Comparison of ENCODE assay signal across 8 cellular contexts in the genomic region with DNA sequence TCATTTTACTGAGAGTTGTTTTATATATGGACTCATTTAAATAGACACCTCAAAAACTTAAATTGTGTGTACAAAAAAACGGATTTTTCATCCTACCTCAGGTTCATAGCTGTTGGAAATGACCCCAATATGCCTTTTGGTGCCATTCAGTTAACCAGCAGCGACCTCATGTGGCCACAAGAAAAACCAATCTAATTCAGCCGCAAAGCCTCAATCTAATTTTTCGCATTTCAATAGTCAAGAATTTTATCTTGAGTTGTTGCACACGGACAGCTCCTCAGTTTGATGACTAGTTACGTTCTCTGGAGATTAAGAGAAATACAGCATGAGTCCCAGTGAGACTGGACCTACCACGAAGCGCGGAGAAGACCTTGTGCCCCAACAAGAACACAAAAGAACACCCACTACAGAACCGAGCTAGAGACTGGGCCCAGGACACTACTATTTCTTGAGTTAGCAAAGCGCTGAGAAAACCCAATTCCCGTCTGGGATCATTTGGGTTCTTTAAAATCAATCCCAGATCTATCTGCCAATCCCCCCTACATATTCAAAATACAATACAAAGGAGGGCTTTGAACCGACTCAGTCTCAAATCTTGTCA. TPM values are rescaled to one million over a fixed set of nuclear protein-coding genes. Genes with fewer than 3 reads are reported as not detected.
DNase-seq lines count a peak whose midpoint lies in the region; ATAC-seq and TF ChIP-seq lines count a peak whose summit lies in the region.

No MANE protein-coding gene starts in this region.

- ATAC-seq in WTC11 (peak; percentile 25), lung (ENCODE audit: insufficient read depth, low FRiP score) (no peak), HG02938 (IDR thresholded peaks at IDR 0.05; ENCODE audit: unreplicated experiment) (no peak)
- ATAC-seq in stimulated activated naive B cell treated with anti-CD40 and anti-IgM and Interleukin-4, amounts not matched to agents 10 μg/mL and 1 μg/mL and 100 μg/mL, for 72 hours (replicated peaks), result peak; percentile 38 to 42

- CTCF ChIA-PET in WTC11 (lab: Charles Lee), result interaction anchor here (0.6 to 3.3 kb wide), 61 partner anchors 8 to 680 kb away, joined by 3 to 68 read pairs (median 4); a partner anchor contains a TSS

- H3K27ac Mint-ChIP-seq in WTC11, result no peak overlapping the region
- peak overlapping the region; percentile 75 for H3K27ac Mint-ChIP-seq in dendritic cell treated with granulocyte-macrophage colony-stimulating factor and Interleukin-4, amounts not matched to agents 40 ng/mL and 50 ng/mL, for 4 days
- no peak overlapping the region for H3K27ac Mint-ChIP-seq in stimulated activated naive B cell treated with anti-CD40 and anti-IgM and Interleukin-4, amounts not matched to agents 10 μg/mL and 1 μg/mL and 100 μg/mL, for 72 hours

- no peaks in the 10 kb centered on the region for H3K27me3 ChIP-seq in lung (ENCODE audit: control insufficient read depth, insufficient read depth)

- DNase-seq in AG08396 (ENCODE audit: low spot score) (peak; percentile 57), GM13977 (ENCODE audit: low spot score) (peak; percentile 59), NCI-H2227 (lab: John Stamatoyannopoulos, UW; ENCODE audit: unreplicated experiment) (peak; percentile 75), WTC11 (ENCODE audit: low spot score) (peak; percentile 39), lung (ENCODE audit: low spot score) (no peak)
- no peak for DNase-seq in stimulated activated naive B cell treated with anti-CD40 and anti-IgM and Interleukin-4, amounts not matched to agents 10 μg/mL and 1 μg/mL and 100 μg/mL, for 72 hours

- WGBS in lung, 2 donors, result 28 to 30% methylated on average over 13 of the region's 13 CpGs

- no peak overlapping the region for H3K4me3 Mint-ChIP-seq in WTC11
- H3K4me3 Mint-ChIP-seq in dendritic cell treated with granulocyte-macrophage colony-stimulating factor and Interleukin-4, amounts not matched to agents 40 ng/mL and 50 ng/mL, for 4 days, result no peak overlapping the region
- H3K4me3 Mint-ChIP-seq in stimulated activated naive B cell treated with anti-CD40 and anti-IgM and Interleukin-4, amounts not matched to agents 10 μg/mL and 1 μg/mL and 100 μg/mL, for 72 hours, result peak overlapping the region; percentile 67 to 81

- H3K9me3 ChIP-seq in lung (ENCODE audit: control insufficient read depth in 2 of 2, insufficient read depth in 1 of 2, low read length in 1 of 2), result no peaks in the 10 kb centered on the region

- intact Hi-C loops in dendritic cell treated with granulocyte-macrophage colony-stimulating factor and Interleukin-4, amounts not matched to agents 40 ng/mL and 50 ng/mL, for 4 days (cut with micrococcal nuclease), result loop anchor here (1.0 to 10.0 kb wide), 2 partner anchors 65 to 154 kb away; no protein-coding TSS in a partner anchor

- peaks cover 9% of the 10 kb centered on the region for H3K4me1 Mint-ChIP-seq in WTC11
- peaks cover 38% of the 10 kb centered on the region for H3K4me1 Mint-ChIP-seq in dendritic cell treated with granulocyte-macrophage colony-stimulating factor and Interleukin-4, amounts not matched to agents 40 ng/mL and 50 ng/mL, for 4 days (ENCODE audit: low read depth)
- H3K4me1 Mint-ChIP-seq in stimulated activated naive B cell treated with anti-CD40 and anti-IgM and Interleukin-4, amounts not matched to agents 10 μg/mL and 1 μg/mL and 100 μg/mL, for 72 hours, result peaks cover 10 to 17% of the 10 kb centered on the region in 2 donors

- in situ Hi-C loops in GM13977 (cut with MboI; ENCODE audit: low pct_unique_long_range_greater_than_20kb, low sequenced_read_pairs, unreplicated experiment), result loop anchor here (10.0 kb wide), 1 partner anchor 155 kb away; no protein-coding TSS in a partner anchor

- H3K36me3 Mint-ChIP-seq in WTC11, result no peaks in the 10 kb centered on the region
- no peaks in the 10 kb centered on the region for H3K36me3 Mint-ChIP-seq in dendritic cell treated with granulocyte-macrophage colony-stimulating factor and Interleukin-4, amounts not matched to agents 40 ng/mL and 50 ng/mL, for 4 days (ENCODE audit: low read depth)
- H3K36me3 Mint-ChIP-seq in stimulated activated naive B cell treated with anti-CD40 and anti-IgM and Interleukin-4, amounts not matched to agents 10 μg/mL and 1 μg/mL and 100 μg/mL, for 72 hours, result peaks cover 0 to 3% of the 10 kb centered on the region in 2 donors

- H3K27me3 Mint-ChIP-seq in WTC11 (ENCODE audit: low read depth), result peaks cover 24% of the 10 kb centered on the region
- peaks cover 12% of the 10 kb centered on the region for H3K27me3 Mint-ChIP-seq in dendritic cell treated with granulocyte-macrophage colony-stimulating factor and Interleukin-4, amounts not matched to agents 40 ng/mL and 50 ng/mL, for 4 days
- peaks cover 24 to 29% of the 10 kb centered on the region in 2 donors for H3K27me3 Mint-ChIP-seq in stimulated activated naive B cell treated with anti-CD40 and anti-IgM and Interleukin-4, amounts not matched to agents 10 μg/mL and 1 μg/mL and 100 μg/mL, for 72 hours

- H3K9me3 Mint-ChIP-seq in WTC11, result no peaks in the 10 kb centered on the region
- no peaks in the 10 kb centered on the region for H3K9me3 Mint-ChIP-seq in dendritic cell treated with granulocyte-macrophage colony-stimulating factor and Interleukin-4, amounts not matched to agents 40 ng/mL and 50 ng/mL, for 4 days
- H3K9me3 Mint-ChIP-seq in stimulated activated naive B cell treated with anti-CD40 and anti-IgM and Interleukin-4, amounts not matched to agents 10 μg/mL and 1 μg/mL and 100 μg/mL, for 72 hours, result no peaks in the 10 kb centered on the region

- H3K27ac ChIP-seq in lung (ENCODE audit: low read depth in 1 of 2, low read length in 1 of 2), result no peak overlapping the region

- POLR2A ChIA-PET in WTC11 (lab: Charles Lee), result interaction anchor here (1.0 to 1.3 kb wide), 3 partner anchors 8 to 251 kb away, joined by 3 to 4 read pairs (median 3); a partner anchor contains a TSS

- no peaks in the 10 kb centered on the region for H3K36me3 ChIP-seq in lung (ENCODE audit: control insufficient read depth in 2 of 2, insufficient read depth in 2 of 2, low read length in 2 of 2)

- no peaks in the 10 kb centered on the region for H3K4me1 ChIP-seq in lung (ENCODE audit: control insufficient read depth in 2 of 2, insufficient read depth in 2 of 2, low read length in 2 of 2)

- peak; percentile 77 for TF ChIP-seq CTCF in GM13977 (IDR thresholded peaks at IDR 0.05; ENCODE audit: extremely low read depth, insufficient read depth, missing control alignments)
- peak; percentile 76 for TF ChIP-seq CTCF in WTC11 (IDR thresholded peaks at IDR 0.05)
- TF ChIP-seq CTCF in lung (IDR thresholded peaks at IDR 0.05; ENCODE audit: control extremely low read depth, extremely low read depth), result peak; percentile 89

- H3K4me3 ChIP-seq in lung, result no peak overlapping the region

TF ChIP-seq in WTC11, 78 proteins besides CTCF, POLR2A, EP300 and RAD21:
- TF ChIP-seq EMX1 (CRISPR knock-in tag; IDR thresholded peaks at IDR 0.05) (no peak), JUN (CRISPR knock-in tag; IDR thresholded peaks at IDR 0.05) (no peak), CREB1 (CRISPR knock-in tag; IDR thresholded peaks at IDR 0.05) (no peak), RELA (CRISPR knock-in tag; IDR thresholded peaks at IDR 0.05; ENCODE audit: borderline replicate concordance) (no peak)
- TF ChIP-seq, protein P1, sequence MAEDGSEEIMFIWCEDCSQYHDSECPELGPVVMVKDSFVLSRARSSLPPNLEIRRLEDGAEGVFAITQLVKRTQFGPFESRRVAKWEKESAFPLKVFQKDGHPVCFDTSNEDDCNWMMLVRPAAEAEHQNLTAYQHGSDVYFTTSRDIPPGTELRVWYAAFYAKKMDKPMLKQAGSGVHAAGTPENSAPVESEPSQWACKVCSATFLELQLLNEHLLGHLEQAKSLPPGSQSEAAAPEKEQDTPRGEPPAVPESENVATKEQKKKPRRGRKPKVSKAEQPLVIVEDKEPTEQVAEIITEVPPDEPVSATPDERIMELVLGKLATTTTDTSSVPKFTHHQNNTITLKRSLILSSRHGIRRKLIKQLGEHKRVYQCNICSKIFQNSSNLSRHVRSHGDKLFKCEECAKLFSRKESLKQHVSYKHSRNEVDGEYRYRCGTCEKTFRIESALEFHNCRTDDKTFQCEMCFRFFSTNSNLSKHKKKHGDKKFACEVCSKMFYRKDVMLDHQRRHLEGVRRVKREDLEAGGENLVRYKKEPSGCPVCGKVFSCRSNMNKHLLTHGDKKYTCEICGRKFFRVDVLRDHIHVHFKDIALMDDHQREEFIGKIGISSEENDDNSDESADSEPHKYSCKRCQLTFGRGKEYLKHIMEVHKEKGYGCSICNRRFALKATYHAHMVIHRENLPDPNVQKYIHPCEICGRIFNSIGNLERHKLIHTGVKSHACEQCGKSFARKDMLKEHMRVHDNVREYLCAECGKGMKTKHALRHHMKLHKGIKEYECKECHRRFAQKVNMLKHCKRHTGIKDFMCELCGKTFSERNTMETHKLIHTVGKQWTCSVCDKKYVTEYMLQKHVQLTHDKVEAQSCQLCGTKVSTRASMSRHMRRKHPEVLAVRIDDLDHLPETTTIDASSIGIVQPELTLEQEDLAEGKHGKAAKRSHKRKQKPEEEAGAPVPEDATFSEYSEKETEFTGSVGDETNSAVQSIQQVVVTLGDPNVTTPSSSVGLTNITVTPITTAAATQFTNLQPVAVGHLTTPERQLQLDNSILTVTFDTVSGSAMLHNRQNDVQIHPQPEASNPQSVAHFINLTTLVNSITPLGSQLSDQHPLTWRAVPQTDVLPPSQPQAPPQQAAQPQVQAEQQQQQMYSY (CRISPR knock-in tag; IDR thresholded peaks at IDR 0.05), result no peak

RNA-seq across cellular contexts. Expression of a gene that starts 1.1 kb away (rescaled TPM):
- total RNA-seq in WTC11 (2021), result not detected in 3 replicates
- total RNA-seq in lung, result 1 to 10 TPM in 1 of 2 donors, under 1 TPM in 1; 0.67 to 1.7 TPM
- polyA plus RNA-seq in lung, result under 1 TPM; 0.16 to 0.45 TPM

Comparison
In these comparisons a context has a peak if more than half of its experiments do, and no peak if none do; other contexts are left out.
1. DNase-seq: peak in AG08396 (single experiment), GM13977 (single experiment), NCI-H2227 (single experiment) and WTC11 (single experiment); none in lung (single experiment) and stimulated activated naive B cell treated with anti-CD40 and anti-IgM and Interleukin-4, amounts not matched to agents 10 μg/mL and 1 μg/mL and 100 μg/mL, for 72 hours (single experiment).
2. ATAC-seq: peak in WTC11 (single experiment) and stimulated activated naive B cell treated with anti-CD40 and anti-IgM and Interleukin-4, amounts not matched to agents 10 μg/mL and 1 μg/mL and 100 μg/mL, for 72 hours (2 of 2); none in lung (single experiment) and HG02938 (single experiment).
3. H3K4me3 Mint-ChIP-seq: peak in stimulated activated naive B cell treated with anti-CD40 and anti-IgM and Interleukin-4, amounts not matched to agents 10 μg/mL and 1 μg/mL and 100 μg/mL, for 72 hours (2 of 2); none in WTC11 (single experiment) and dendritic cell treated with granulocyte-macrophage colony-stimulating factor and Interleukin-4, amounts not matched to agents 40 ng/mL and 50 ng/mL, for 4 days (single experiment).
4. Peak in every context shown above with its lines, with median percentiles within 50 percentile points of each other: CTCF ChIP-seq.